Comparison of ENCODE assay signal across 2 cellular contexts in the genomic region with DNA sequence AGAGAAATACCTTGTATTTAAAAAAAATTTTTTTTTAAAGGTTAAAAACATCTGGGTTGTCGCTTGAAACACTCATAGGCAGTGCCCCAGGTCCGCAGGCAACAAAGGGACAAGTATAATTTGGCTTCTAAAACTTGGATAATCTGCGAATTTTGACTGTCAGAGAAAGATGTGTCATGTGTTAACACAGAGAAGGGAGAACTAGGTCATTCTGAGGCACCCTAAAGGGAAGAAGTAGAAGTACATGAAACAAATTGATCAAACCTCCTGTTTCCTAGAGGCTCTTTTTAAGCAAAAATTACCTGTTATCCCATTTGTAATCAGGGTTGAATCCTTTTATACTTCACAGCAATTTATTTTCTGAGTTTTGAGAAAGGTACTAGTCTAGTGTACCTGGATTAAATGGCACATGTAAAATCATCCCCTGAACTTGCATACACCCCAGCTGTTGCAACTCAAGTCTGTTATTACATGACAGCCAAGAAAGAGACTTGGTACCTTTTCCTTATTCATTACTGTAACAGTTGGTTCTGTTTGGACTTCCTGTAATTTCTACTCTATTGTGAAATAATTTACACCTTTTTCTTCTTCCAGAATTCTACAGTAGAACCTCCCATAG.
TF ChIP-seq lines count a peak whose summit lies in the region.

No MANE protein-coding gene starts in this region.

TF ChIP-seq in GM23338, 12 proteins besides CTCF, POLR2A, EP300 and RAD21 (continued from another document):
- TF ChIP-seq, protein P1, sequence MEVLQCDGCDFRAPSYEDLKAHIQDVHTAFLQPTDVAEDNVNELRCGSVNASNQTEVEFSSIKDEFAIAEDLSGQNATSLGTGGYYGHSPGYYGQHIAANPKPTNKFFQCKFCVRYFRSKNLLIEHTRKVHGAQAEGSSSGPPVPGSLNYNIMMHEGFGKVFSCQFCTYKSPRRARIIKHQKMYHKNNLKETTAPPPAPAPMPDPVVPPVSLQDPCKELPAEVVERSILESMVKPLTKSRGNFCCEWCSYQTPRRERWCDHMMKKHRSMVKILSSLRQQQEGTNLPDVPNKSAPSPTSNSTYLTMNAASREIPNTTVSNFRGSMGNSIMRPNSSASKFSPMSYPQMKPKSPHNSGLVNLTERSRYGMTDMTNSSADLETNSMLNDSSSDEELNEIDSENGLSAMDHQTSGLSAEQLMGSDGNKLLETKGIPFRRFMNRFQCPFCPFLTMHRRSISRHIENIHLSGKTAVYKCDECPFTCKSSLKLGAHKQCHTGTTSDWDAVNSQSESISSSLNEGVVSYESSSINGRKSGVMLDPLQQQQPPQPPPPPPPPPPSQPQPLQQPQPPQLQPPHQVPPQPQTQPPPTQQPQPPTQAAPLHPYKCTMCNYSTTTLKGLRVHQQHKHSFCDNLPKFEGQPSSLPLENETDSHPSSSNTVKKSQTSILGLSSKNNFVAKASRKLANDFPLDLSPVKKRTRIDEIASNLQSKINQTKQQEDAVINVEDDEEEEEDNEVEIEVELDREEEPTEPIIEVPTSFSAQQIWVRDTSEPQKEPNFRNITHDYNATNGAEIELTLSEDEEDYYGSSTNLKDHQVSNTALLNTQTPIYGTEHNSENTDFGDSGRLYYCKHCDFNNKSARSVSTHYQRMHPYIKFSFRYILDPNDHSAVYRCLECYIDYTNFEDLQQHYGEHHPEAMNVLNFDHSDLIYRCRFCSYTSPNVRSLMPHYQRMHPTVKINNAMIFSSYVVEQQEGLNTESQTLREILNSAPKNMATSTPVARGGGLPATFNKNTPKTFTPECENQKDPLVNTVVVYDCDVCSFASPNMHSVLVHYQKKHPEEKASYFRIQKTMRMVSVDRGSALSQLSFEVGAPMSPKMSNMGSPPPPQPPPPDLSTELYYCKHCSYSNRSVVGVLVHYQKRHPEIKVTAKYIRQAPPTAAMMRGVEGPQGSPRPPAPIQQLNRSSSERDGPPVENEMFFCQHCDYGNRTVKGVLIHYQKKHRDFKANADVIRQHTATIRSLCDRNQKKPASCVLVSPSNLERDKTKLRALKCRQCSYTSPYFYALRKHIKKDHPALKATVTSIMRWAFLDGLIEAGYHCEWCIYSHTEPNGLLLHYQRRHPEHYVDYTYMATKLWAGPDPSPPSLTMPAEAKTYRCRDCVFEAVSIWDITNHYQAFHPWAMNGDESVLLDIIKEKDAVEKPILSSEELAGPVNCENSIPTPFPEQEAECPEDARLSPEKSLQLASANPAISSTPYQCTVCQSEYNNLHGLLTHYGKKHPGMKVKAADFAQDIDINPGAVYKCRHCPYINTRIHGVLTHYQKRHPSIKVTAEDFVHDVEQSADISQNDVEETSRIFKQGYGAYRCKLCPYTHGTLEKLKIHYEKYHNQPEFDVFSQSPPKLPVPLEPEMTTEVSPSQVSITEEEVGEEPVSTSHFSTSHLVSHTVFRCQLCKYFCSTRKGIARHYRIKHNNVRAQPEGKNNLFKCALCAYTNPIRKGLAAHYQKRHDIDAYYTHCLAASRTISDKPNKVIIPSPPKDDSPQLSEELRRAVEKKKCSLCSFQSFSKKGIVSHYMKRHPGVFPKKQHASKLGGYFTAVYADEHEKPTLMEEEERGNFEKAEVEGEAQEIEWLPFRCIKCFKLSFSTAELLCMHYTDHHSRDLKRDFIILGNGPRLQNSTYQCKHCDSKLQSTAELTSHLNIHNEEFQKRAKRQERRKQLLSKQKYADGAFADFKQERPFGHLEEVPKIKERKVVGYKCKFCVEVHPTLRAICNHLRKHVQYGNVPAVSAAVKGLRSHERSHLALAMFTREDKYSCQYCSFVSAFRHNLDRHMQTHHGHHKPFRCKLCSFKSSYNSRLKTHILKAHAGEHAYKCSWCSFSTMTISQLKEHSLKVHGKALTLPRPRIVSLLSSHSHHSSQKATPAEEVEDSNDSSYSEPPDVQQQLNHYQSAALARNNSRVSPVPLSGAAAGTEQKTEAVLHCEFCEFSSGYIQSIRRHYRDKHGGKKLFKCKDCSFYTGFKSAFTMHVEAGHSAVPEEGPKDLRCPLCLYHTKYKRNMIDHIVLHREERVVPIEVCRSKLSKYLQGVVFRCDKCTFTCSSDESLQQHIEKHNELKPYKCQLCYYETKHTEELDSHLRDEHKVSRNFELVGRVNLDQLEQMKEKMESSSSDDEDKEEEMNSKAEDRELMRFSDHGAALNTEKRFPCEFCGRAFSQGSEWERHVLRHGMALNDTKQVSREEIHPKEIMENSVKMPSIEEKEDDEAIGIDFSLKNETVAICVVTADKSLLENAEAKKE (CRISPR knock-in tag; IDR thresholded peaks at IDR 0.05) = no peak
- TF ChIP-seq EZH2 (IDR thresholded peaks at IDR 0.05; ENCODE audit: low read depth, unreplicated experiment) = no peak

TF ChIP-seq in K562, 482 proteins besides CTCF, POLR2A, EP300 and RAD21 (continued from another document):
- TF ChIP-seq, protein P2, sequence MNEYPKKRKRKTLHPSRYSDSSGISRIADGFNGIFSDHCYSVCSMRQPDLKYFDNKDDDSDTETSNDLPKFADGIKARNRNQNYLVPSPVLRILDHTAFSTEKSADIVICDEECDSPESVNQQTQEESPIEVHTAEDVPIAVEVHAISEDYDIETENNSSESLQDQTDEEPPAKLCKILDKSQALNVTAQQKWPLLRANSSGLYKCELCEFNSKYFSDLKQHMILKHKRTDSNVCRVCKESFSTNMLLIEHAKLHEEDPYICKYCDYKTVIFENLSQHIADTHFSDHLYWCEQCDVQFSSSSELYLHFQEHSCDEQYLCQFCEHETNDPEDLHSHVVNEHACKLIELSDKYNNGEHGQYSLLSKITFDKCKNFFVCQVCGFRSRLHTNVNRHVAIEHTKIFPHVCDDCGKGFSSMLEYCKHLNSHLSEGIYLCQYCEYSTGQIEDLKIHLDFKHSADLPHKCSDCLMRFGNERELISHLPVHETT (CRISPR knock-in tag; conservative IDR thresholded peaks at IDR 0.05 in 1 of 2, IDR thresholded peaks at IDR 0.05 in 1 of 2) = no peak
- TF ChIP-seq MAFK (IDR thresholded peaks at IDR 0.05; ENCODE audit: low read length) (no peak), NCOA6 (IDR thresholded peaks at IDR 0.05) (no peak), U2AF1 (optimal IDR thresholded peaks at IDR 0.05; ENCODE audit: low read depth, low read length) (no peak), EP400 (IDR thresholded peaks at IDR 0.05) (peak; percentile 76), MYC (IDR thresholded peaks at IDR 0.05; ENCODE audit: low read depth, low read length) (peak; percentile 78), MYC (CRISPR knock-in tag; IDR thresholded peaks at IDR 0.05; ENCODE audit: borderline replicate concordance, low read depth) (no peak), RFX7 (CRISPR knock-in tag; IDR thresholded peaks at IDR 0.05) (no peak)
- TF ChIP-seq, protein P3, sequence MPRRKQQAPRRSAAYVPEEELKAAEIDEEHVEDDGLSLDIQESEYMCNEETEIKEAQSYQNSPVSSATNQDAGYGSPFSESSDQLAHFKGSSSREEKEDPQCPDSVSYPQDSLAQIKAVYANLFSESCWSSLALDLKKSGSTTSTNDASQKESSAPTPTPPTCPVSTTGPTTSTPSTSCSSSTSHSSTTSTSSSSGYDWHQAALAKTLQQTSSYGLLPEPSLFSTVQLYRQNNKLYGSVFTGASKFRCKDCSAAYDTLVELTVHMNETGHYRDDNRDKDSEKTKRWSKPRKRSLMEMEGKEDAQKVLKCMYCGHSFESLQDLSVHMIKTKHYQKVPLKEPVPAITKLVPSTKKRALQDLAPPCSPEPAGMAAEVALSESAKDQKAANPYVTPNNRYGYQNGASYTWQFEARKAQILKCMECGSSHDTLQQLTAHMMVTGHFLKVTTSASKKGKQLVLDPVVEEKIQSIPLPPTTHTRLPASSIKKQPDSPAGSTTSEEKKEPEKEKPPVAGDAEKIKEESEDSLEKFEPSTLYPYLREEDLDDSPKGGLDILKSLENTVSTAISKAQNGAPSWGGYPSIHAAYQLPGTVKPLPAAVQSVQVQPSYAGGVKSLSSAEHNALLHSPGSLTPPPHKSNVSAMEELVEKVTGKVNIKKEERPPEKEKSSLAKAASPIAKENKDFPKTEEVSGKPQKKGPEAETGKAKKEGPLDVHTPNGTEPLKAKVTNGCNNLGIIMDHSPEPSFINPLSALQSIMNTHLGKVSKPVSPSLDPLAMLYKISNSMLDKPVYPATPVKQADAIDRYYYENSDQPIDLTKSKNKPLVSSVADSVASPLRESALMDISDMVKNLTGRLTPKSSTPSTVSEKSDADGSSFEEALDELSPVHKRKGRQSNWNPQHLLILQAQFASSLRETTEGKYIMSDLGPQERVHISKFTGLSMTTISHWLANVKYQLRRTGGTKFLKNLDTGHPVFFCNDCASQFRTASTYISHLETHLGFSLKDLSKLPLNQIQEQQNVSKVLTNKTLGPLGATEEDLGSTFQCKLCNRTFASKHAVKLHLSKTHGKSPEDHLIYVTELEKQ (CRISPR knock-in tag; IDR thresholded peaks at IDR 0.05) = no peak
- TF ChIP-seq, protein P4, sequence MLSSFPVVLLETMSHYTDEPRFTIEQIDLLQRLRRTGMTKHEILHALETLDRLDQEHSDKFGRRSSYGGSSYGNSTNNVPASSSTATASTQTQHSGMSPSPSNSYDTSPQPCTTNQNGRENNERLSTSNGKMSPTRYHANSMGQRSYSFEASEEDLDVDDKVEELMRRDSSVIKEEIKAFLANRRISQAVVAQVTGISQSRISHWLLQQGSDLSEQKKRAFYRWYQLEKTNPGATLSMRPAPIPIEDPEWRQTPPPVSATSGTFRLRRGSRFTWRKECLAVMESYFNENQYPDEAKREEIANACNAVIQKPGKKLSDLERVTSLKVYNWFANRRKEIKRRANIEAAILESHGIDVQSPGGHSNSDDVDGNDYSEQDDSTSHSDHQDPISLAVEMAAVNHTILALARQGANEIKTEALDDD (IDR thresholded peaks at IDR 0.05) = no peak; the same call in 1 of the 2 replicates
